9 cellular contexts compared by ENCODE assay signal in the genomic region with DNA sequence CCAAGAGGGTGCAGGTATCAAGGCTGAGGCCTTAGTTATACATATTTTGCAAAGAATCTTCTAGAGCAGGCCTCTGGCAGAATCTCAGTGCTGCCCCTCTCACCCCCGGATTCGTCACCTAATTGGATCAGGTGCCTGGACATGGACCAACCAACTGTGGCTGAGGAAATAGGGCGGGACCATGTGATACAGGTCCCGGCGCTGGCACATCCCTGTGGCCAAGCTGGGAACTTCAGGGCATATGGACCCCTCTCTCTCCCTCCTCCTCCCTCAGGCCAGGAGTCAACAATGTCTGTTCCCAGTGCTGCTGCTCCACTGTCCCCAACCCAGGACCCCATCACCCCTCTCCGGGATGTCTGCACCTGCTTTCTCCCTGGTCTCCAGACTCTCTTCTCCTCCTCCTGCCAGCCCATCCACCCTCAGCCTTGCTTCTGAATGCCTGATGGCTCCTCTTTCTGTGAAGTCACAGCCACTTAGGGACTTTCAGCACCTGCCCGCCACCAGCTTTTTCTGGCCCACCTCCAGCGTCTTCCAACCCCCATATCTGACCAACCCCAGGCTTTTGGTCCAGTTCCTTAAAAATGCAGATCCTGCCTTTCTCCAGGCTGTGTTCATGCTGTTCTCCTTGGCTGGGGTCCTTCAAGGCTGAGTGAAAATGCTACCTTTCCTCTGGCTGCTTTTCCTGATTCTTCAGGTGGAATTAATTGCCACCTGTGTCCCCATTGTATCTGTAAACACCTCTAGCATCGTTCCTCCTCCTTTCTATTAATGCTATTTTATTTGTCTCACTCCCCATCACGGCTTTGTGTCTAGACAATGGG. TPM values are rescaled to one million over a fixed set of nuclear protein-coding genes. Genes with fewer than 3 reads are reported as not detected.
A peak's percentile ranks its signal among the peaks of the same experiment; 100 is the strongest.
DNase-seq lines count a peak whose midpoint lies in the region; ATAC-seq and TF ChIP-seq lines count a peak whose summit lies in the region.
"Had no signal": no experiment of that assay in that cellular context is flagged by ENCODE, and none has a peak within 500 bp of the region (broad histone marks: within the 10 kb centered on the region; RNA-seq: fewer than 3 reads in every experiment).

No MANE protein-coding gene starts in this region.

- DNase-seq in ELF-1 (ENCODE audit: low read depth, low spot score) (peak; percentile 79), M059J (ENCODE audit: low read depth) (peak; percentile 45), left kidney (ENCODE audit: low read depth, low spot score) (peak; percentile 70), SKM-1 (lab: John Stamatoyannopoulos, UW; ENCODE audit: unreplicated experiment) (no peak), left lung (no peak)

- no peaks in the 10 kb centered on the region for H3K36me3 ChIP-seq in left lung

- no peak overlapping the region for H3K4me3 ChIP-seq in left lung
- H3K4me3 ChIP-seq: lung had no signal

- H3K27ac ChIP-seq in left lung, result no peak overlapping the region

- no peaks in the 10 kb centered on the region for H3K27me3 ChIP-seq in left lung

- intact Hi-C loops in left lung (cut with DNase I), result no loop called here

- ATAC-seq in SK-N-SH treated with all-trans-retinoic acid at 6 μM for 48 hours, result peak; percentile 92
- ATAC-seq in left lung, result no peak
- ATAC-seq in HG02840 (IDR thresholded peaks at IDR 0.05; ENCODE audit: low FRiP score, unreplicated experiment), result no peak
- no peak for ATAC-seq in GM21528 (IDR thresholded peaks at IDR 0.05; ENCODE audit: low FRiP score, unreplicated experiment)

- no peak for TF ChIP-seq CTCF in left lung (IDR thresholded peaks at IDR 0.05)

- H3K4me1 ChIP-seq in left lung, result peaks cover 0 to 5% of the 10 kb centered on the region in 2 donors

- H3K9me3 ChIP-seq in left lung, result no peaks in the 10 kb centered on the region

TF ChIP-seq in SK-N-SH treated with all-trans-retinoic acid at 6 μM for 48 hours, 23 proteins besides CTCF, POLR2A, EP300 and RAD21:
- TF ChIP-seq ZC3H10 (CRISPR knock-in tag; IDR thresholded peaks at IDR 0.05) (no peak), ZNF70 (CRISPR knock-in tag; IDR thresholded peaks at IDR 0.05) (no peak)

RNA-seq across cellular contexts. Expression of a gene that starts 19.0 kb away (rescaled TPM):
- not detected in 2 replicates for total RNA-seq in M059J (2014; rRNA removed; shearing (Covaris generic))
- not detected for total RNA-seq in left lung
- total RNA-seq: lung had no signal

RNA-seq across cellular contexts. Expression of a gene that starts 33.9 kb away (rescaled TPM):
- 48.2 and 69.2 TPM in 2 replicates for total RNA-seq in M059J (2014; rRNA removed; shearing (Covaris generic))
- total RNA-seq in left lung, result 10 to 100 TPM; 47.9 to 57.7 TPM

Comparison
In these comparisons a context has a peak if more than half of its experiments do, and no peak if none do; other contexts are left out.
1. DNase-seq: peak in ELF-1 (single experiment), M059J (single experiment) and left kidney (single experiment); none in SKM-1 (single experiment) and left lung (0 of 2).